25 cellular contexts compared by ENCODE assay signal in the genomic region with DNA sequence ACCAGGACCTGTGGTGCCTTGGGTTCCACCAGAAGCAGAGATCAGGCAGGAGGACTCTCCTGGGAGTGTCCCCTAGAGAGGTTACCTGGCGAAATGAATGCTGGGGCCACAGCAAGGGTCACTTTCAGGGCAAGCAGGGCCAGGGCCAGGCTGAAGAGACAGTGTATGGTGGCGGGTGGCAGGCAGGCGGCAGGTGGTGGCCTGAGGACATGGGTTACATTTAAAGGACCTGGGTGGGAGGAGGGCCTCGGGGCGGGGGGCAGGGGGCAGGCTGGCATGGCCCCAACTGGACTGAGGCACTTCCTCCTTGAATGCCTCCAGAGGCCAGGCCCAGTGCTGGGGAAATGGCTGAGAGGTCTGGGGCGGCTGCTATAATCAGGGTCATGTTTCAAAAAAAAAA. TPM values are rescaled to one million over a fixed set of nuclear protein-coding genes. Genes with fewer than 3 reads are reported as not detected.
A peak's percentile ranks its signal among the peaks of the same experiment; 100 is the strongest.
DNase-seq lines count a peak whose midpoint lies in the region; ATAC-seq, FAIRE-seq and TF ChIP-seq lines count a peak whose summit lies in the region.
"Had no signal": no experiment of that assay in that cellular context is flagged by ENCODE, and none has a peak within 500 bp of the region (broad histone marks: within the 10 kb centered on the region; RNA-seq: fewer than 3 reads in every experiment).

No MANE protein-coding gene starts in this region.

- H4K20me1 ChIP-seq in HepG2 (ENCODE audit: insufficient read depth, low read length), result no peaks in the 10 kb centered on the region

- ATAC-seq in HepG2, result peak; percentile 25; the same call in 2 of the 3 replicates
- ATAC-seq in right lobe of liver, result no peak
- no peak for ATAC-seq in HG02884 (IDR thresholded peaks at IDR 0.05; ENCODE audit: unreplicated experiment)
- ATAC-seq: CD8-positive, alpha-beta T cell; GM12878 had no signal

- H3K36me3 ChIP-seq in HepG2 (replicated peaks in 1 of 2; ENCODE audit: control insufficient read depth in 1 of 2, insufficient read depth in 2 of 2, low read length in 2 of 2) (no peaks in the 10 kb centered on the region), right lobe of liver (no peaks in the 10 kb centered on the region)
- H3K36me3 ChIP-seq: HAP-1 had no signal

- no peak overlapping the region for H3K4me2 ChIP-seq in HepG2 (ENCODE audit: low read depth, low read length)

- no peaks in the 10 kb centered on the region for H3K9me3 ChIP-seq in HepG2 (ENCODE audit: low read length)
- no peaks in the 10 kb centered on the region for H3K9me3 ChIP-seq in right lobe of liver
- H3K9me3 ChIP-seq: HAP-1 had no signal

- no peak for TF ChIP-seq CTCF in HepG2 (CRISPR knock-in tag; IDR thresholded peaks at IDR 0.05)
- TF ChIP-seq CTCF in right lobe of liver (IDR thresholded peaks at IDR 0.05), result no peak

- DNase-seq in HepG2 (ENCODE audit: low spot score) (no peak), right lobe of liver (no peak), D341Med (ENCODE audit: low spot score) (peak; percentile 13), posterior vena cava (ENCODE audit: low spot score) (peak; percentile 57), HPDE6-E6E7 (ENCODE audit: extremely low spot score) (no peak)
- DNase-seq in stimulated activated CD4-positive, alpha-beta T cell treated with anti-CD3 and anti-CD28 coated beads, Interleukin-12 subunit alpha, Interleukin-12 subunit beta, amount 100 ng/mL, for 4 hours, result no peak
- DNase-seq: ACHN; Calu3; CD8-positive, alpha-beta T cell; DMS 273 treated with DMSO at 0.1 percent for 48 hours; DMS53; DND-41; EL; IMR-90; KBM-7 had no signal

- H3K27ac Mint-ChIP-seq in dendritic cell treated with granulocyte-macrophage colony-stimulating factor and Interleukin-4, amounts not matched to agents 40 ng/mL and 50 ng/mL, for 4 days, result peak overlapping the region; percentile 56
- H3K27ac Mint-ChIP-seq: CD8-positive, alpha-beta T cell had no signal

- intact Hi-C loops in HepG2 (cut with micrococcal nuclease; ENCODE audit: unreplicated experiment) (no loop called here), right lobe of liver (cut with DNase I) (no loop called here), posterior vena cava (cut with DNase I) (no loop called here)
- intact Hi-C loops in dendritic cell treated with granulocyte-macrophage colony-stimulating factor and Interleukin-4, amounts not matched to agents 40 ng/mL and 50 ng/mL, for 4 days (cut with micrococcal nuclease), result no loop called here

- WGBS in HepG2 (ENCODE audit: low lambda C conversion rate), result 20% methylated on average over 6 of the region's 6 CpGs
- WGBS in right lobe of liver (ENCODE audit: insufficient coverage, low coverage, low lambda C conversion rate, missing lambda C conversion rate), result 93% methylated on average over 3 of the region's 6 CpGs

- H3K9ac ChIP-seq in HepG2 (ENCODE audit: insufficient read depth, low read depth, low read length), result no peak overlapping the region

- TF ChIP-seq POLR2A in HepG2 (IDR thresholded peaks at IDR 0.05; ENCODE audit: insufficient read depth in 1 of 2, low read depth in 2 of 2, low read length in 2 of 2), result no peak
- no peak for TF ChIP-seq POLR2A in right lobe of liver (IDR thresholded peaks at IDR 0.05)

- POLR2A ChIA-PET in HepG2 (lab: Yijun Ruan, JAX), result no interaction called here

- no peak for TF ChIP-seq RAD21 in HepG2 (CRISPR knock-in tag; IDR thresholded peaks at IDR 0.05)

- in situ Hi-C loops in HepG2 (cut with HindIII; ENCODE audit: extremely low pct_ligation_motif_present, low pct_unique_long_range_greater_than_20kb), result no loop called here

- no peak overlapping the region for H3K27ac ChIP-seq in HepG2 (ENCODE audit: extremely low read length, insufficient read depth, low read length)
- no peak overlapping the region for H3K27ac ChIP-seq in right lobe of liver

- no peak overlapping the region for H3K4me3 ChIP-seq in HepG2 (replicated peaks in 1 of 3; ENCODE audit: insufficient read depth in 1 of 3, low read depth in 2 of 3, low read length in 3 of 3)
- no peak overlapping the region for H3K4me3 ChIP-seq in right lobe of liver
- H3K4me3 ChIP-seq: GM12878, HAP-1 had no signal

- H3K79me2 ChIP-seq in HepG2 (ENCODE audit: insufficient read depth, low read length), result no peaks in the 10 kb centered on the region

- CTCF ChIA-PET in HepG2 (lab: Yijun Ruan, JAX; ENCODE audit: low intra/inter-chr PET ratio, low total read pairs), result no interaction called here

- no peak overlapping the region for H3K4me3 Mint-ChIP-seq in dendritic cell treated with granulocyte-macrophage colony-stimulating factor and Interleukin-4, amounts not matched to agents 40 ng/mL and 50 ng/mL, for 4 days
- H3K4me3 Mint-ChIP-seq: CD8-positive, alpha-beta T cell had no signal

- H3K9me3 Mint-ChIP-seq in dendritic cell treated with granulocyte-macrophage colony-stimulating factor and Interleukin-4, amounts not matched to agents 40 ng/mL and 50 ng/mL, for 4 days, result no peaks in the 10 kb centered on the region
- H3K9me3 Mint-ChIP-seq: CD8-positive, alpha-beta T cell had no signal

- H2AFZ ChIP-seq in HepG2 (ENCODE audit: low read length), result no peak overlapping the region

- H3K4me1 ChIP-seq in HepG2 (ENCODE audit: insufficient read depth, low read length) (peaks cover 13% of the 10 kb centered on the region; the same call in 1 of the 2 replicates), right lobe of liver (no peaks in the 10 kb centered on the region)
- H3K4me1 ChIP-seq: HAP-1 had no signal

- H3K27me3 Mint-ChIP-seq in dendritic cell treated with granulocyte-macrophage colony-stimulating factor and Interleukin-4, amounts not matched to agents 40 ng/mL and 50 ng/mL, for 4 days, result no peaks in the 10 kb centered on the region

- no peaks in the 10 kb centered on the region for H3K36me3 Mint-ChIP-seq in dendritic cell treated with granulocyte-macrophage colony-stimulating factor and Interleukin-4, amounts not matched to agents 40 ng/mL and 50 ng/mL, for 4 days (ENCODE audit: low read depth)
- H3K36me3 Mint-ChIP-seq: CD8-positive, alpha-beta T cell had no signal

- H3K27me3 ChIP-seq in HepG2 (ENCODE audit: control insufficient read depth in 1 of 2, insufficient read depth in 2 of 2, low read length in 2 of 2) (peaks cover 5 to 59% of the 10 kb centered on the region in 2 experiments; a peak in 4 of 5 replicates), right lobe of liver (no peaks in the 10 kb centered on the region)

- no TSS peak for BruUV-seq in HepG2 (replicated peaks; lab: Mats Ljungman, UMichigan)

- peaks cover 6% of the 10 kb centered on the region for H3K4me1 Mint-ChIP-seq in dendritic cell treated with granulocyte-macrophage colony-stimulating factor and Interleukin-4, amounts not matched to agents 40 ng/mL and 50 ng/mL, for 4 days (ENCODE audit: low read depth)

- TF ChIP-seq EP300 in HepG2 (IDR thresholded peaks at IDR 0.05; ENCODE audit: low read depth in 2 of 2, low read length in 2 of 2), result no peak
- no peak for TF ChIP-seq EP300 in HepG2 (CRISPR knock-in tag; IDR thresholded peaks at IDR 0.05; ENCODE audit: borderline replicate concordance)

- no peak for FAIRE-seq in HepG2 (lab: Jason Lieb, UNC)
- FAIRE-seq: A204.1, GM12878, GM19239, H1 had no signal

RNA-seq across cellular contexts. Expression of gene TBRG4, which starts 14.7 kb away (rescaled TPM):
- total RNA-seq in HepG2 (2016; rRNA removed; fragmentation: Illumina TruSeq; extraction: Trizol), result 87.8 and 90.3 TPM in 2 replicates
- 33.6 and 34.9 TPM in 2 replicates for total RNA-seq in HepG2 (2016; cell fraction: cytosol; rRNA removed; fragmentation: Illumina TruSeq; extraction: Trizol; ENCODE audit: low read depth)
- 87.0 and 89.8 TPM in 2 replicates for total RNA-seq in HepG2 (2016; cell fraction: insoluble cytoplasmic fraction; rRNA removed; fragmentation: Illumina TruSeq; extraction: Trizol)
- total RNA-seq in HepG2 (2016; cell fraction: membrane; rRNA removed; fragmentation: Illumina TruSeq; extraction: Trizol), result 33.7 and 38.0 TPM in 2 replicates
- total RNA-seq in HepG2 (2016; cell fraction: nucleus; rRNA removed; fragmentation: Illumina TruSeq; extraction: Trizol), result 82.0 and 84.8 TPM in 2 replicates
- 107 and 122 TPM in 2 replicates for polyA plus RNA-seq in HepG2 (2011; rRNA removed)
- 79.2 and 104 TPM in 2 replicates for polyA plus RNA-seq in HepG2 (2011; cell fraction: cytosol; rRNA removed)
- 370 and 388 TPM in 2 replicates for polyA plus RNA-seq in HepG2 (2011; cell fraction: nucleus; rRNA removed)
- 54.3 and 62.8 TPM in 2 replicates for polyA plus RNA-seq in HepG2 (2012)
- 11.2 and 11.7 TPM in 2 replicates for polyA plus RNA-seq in HepG2 (2016; cell fraction: cytosol; fragmentation: Illumina TruSeq; extraction: Trizol; ENCODE audit: low read depth)
- 71.7 and 72.0 TPM in 2 replicates for polyA plus RNA-seq in HepG2 (2016; cell fraction: insoluble cytoplasmic fraction; fragmentation: Illumina TruSeq; extraction: Trizol; ENCODE audit: low read depth)
- 17.4 and 18.6 TPM in 2 replicates for polyA plus RNA-seq in HepG2 (2016; cell fraction: membrane; fragmentation: Illumina TruSeq; extraction: Trizol; ENCODE audit: low read depth)
- polyA plus RNA-seq in HepG2 (2016; cell fraction: nucleus; fragmentation: Illumina TruSeq; extraction: Trizol; ENCODE audit: insufficient read depth, low read depth), result 105 and 123 TPM in 2 replicates
- 224 and 418 TPM in 2 replicates for polyA minus RNA-seq in HepG2 (2011; rRNA and poly(A)+ RNA removed; ENCODE audit: low replicate concordance)
- 56.5 and 63.0 TPM in 2 replicates for polyA minus RNA-seq in HepG2 (2011; cell fraction: cytosol; rRNA and poly(A)+ RNA removed)
- polyA minus RNA-seq in HepG2 (2011; cell fraction: nucleus; rRNA and poly(A)+ RNA removed), result 193 and 254 TPM in 2 replicates
- total RNA-seq in right lobe of liver, result 10 to 100 TPM; 33.0 to 57.1 (median 41.7) TPM
- 10 to 100 TPM; 32.5 to 35.1 TPM for total RNA-seq in posterior vena cava

RNA-seq across cellular contexts. Expression of gene RAMP3, which starts 31.4 kb away (rescaled TPM):
- total RNA-seq in HepG2 (2016; rRNA removed; fragmentation: Illumina TruSeq; extraction: Trizol) (not detected in 2 replicates), right lobe of liver (10 to 100 TPM in 4 of 6 experiments, 1 to 10 TPM in 2; 3.6 to 25.9 (median 23.4) TPM), posterior vena cava (10 to 100 TPM; 45.5 to 54.1 TPM)
- total RNA-seq in HepG2 (2016; cell fraction: cytosol; rRNA removed; fragmentation: Illumina TruSeq; extraction: Trizol; ENCODE audit: low read depth), result not detected in 2 replicates
- not detected in 2 replicates for total RNA-seq in HepG2 (2016; cell fraction: insoluble cytoplasmic fraction; rRNA removed; fragmentation: Illumina TruSeq; extraction: Trizol)
- not detected in 2 replicates for total RNA-seq in HepG2 (2016; cell fraction: membrane; rRNA removed; fragmentation: Illumina TruSeq; extraction: Trizol)
- not detected in 2 replicates for total RNA-seq in HepG2 (2016; cell fraction: nucleus; rRNA removed; fragmentation: Illumina TruSeq; extraction: Trizol)
- not detected in 2 replicates for polyA plus RNA-seq in HepG2 (2011; rRNA removed)
- not detected in 2 replicates for polyA plus RNA-seq in HepG2 (2011; cell fraction: cytosol; rRNA removed)
- polyA plus RNA-seq in HepG2 (2011; cell fraction: nucleus; rRNA removed), result not detected in 2 replicates
- not detected in 2 replicates for polyA plus RNA-seq in HepG2 (2012)
- polyA plus RNA-seq in HepG2 (2016; cell fraction: cytosol; fragmentation: Illumina TruSeq; extraction: Trizol; ENCODE audit: low read depth), result not detected in 2 replicates
- not detected in 2 replicates for polyA plus RNA-seq in HepG2 (2016; cell fraction: insoluble cytoplasmic fraction; fragmentation: Illumina TruSeq; extraction: Trizol; ENCODE audit: low read depth)
- polyA plus RNA-seq in HepG2 (2016; cell fraction: membrane; fragmentation: Illumina TruSeq; extraction: Trizol; ENCODE audit: low read depth), result not detected in 2 replicates
- polyA plus RNA-seq in HepG2 (2016; cell fraction: nucleus; fragmentation: Illumina TruSeq; extraction: Trizol; ENCODE audit: insufficient read depth, low read depth), result not detected in 2 replicates
- not detected in 2 replicates for polyA minus RNA-seq in HepG2 (2011; rRNA and poly(A)+ RNA removed; ENCODE audit: low replicate concordance)
- not detected in 2 replicates for polyA minus RNA-seq in HepG2 (2011; cell fraction: cytosol; rRNA and poly(A)+ RNA removed)
- polyA minus RNA-seq in HepG2 (2011; cell fraction: nucleus; rRNA and poly(A)+ RNA removed), result not detected in 2 replicates
- total RNA-seq: Calu3; CD8-positive, alpha-beta T cell; G401; GM12878; HT1080; IMR-90 had no signal
- polyA plus RNA-seq: BJ, GM12878, IMR-90 had no signal

RNA-seq across cellular contexts. Expression of gene NACAD, which starts 37.4 kb away (rescaled TPM):
- 0.08 TPM in 1 of 2 replicates, not detected in the other for total RNA-seq in HepG2 (2016; rRNA removed; fragmentation: Illumina TruSeq; extraction: Trizol)
- total RNA-seq in HepG2 (2016; cell fraction: cytosol; rRNA removed; fragmentation: Illumina TruSeq; extraction: Trizol; ENCODE audit: low read depth), result not detected in 2 replicates
- 0.02 and 0.07 TPM in 2 replicates for total RNA-seq in HepG2 (2016; cell fraction: insoluble cytoplasmic fraction; rRNA removed; fragmentation: Illumina TruSeq; extraction: Trizol)
- not detected in 2 replicates for total RNA-seq in HepG2 (2016; cell fraction: membrane; rRNA removed; fragmentation: Illumina TruSeq; extraction: Trizol)
- total RNA-seq in HepG2 (2016; cell fraction: nucleus; rRNA removed; fragmentation: Illumina TruSeq; extraction: Trizol), result not detected in 2 replicates
- polyA plus RNA-seq in HepG2 (2011; rRNA removed), result 0.04 and 0.07 TPM in 2 replicates
- polyA plus RNA-seq in HepG2 (2011; cell fraction: cytosol; rRNA removed), result 0.04 and 0.06 TPM in 2 replicates
- 0.45 and 0.54 TPM in 2 replicates for polyA plus RNA-seq in HepG2 (2011; cell fraction: nucleus; rRNA removed)
- polyA plus RNA-seq in HepG2 (2012), result 0.54 and 0.63 TPM in 2 replicates
- not detected in 2 replicates for polyA plus RNA-seq in HepG2 (2016; cell fraction: cytosol; fragmentation: Illumina TruSeq; extraction: Trizol; ENCODE audit: low read depth)
- polyA plus RNA-seq in HepG2 (2016; cell fraction: insoluble cytoplasmic fraction; fragmentation: Illumina TruSeq; extraction: Trizol; ENCODE audit: low read depth), result 0.08 TPM in 1 of 2 replicates, not detected in the other
- not detected in 2 replicates for polyA plus RNA-seq in HepG2 (2016; cell fraction: membrane; fragmentation: Illumina TruSeq; extraction: Trizol; ENCODE audit: low read depth)
- 0.15 and 0.89 TPM in 2 replicates for polyA plus RNA-seq in HepG2 (2016; cell fraction: nucleus; fragmentation: Illumina TruSeq; extraction: Trizol; ENCODE audit: insufficient read depth, low read depth)
- 0.05 TPM in 1 of 2 replicates, not detected in the other for polyA minus RNA-seq in HepG2 (2011; rRNA and poly(A)+ RNA removed; ENCODE audit: low replicate concordance)
- polyA minus RNA-seq in HepG2 (2011; cell fraction: cytosol; rRNA and poly(A)+ RNA removed), result 0.09 and 0.20 TPM in 2 replicates
- 0.13 and 0.25 TPM in 2 replicates for polyA minus RNA-seq in HepG2 (2011; cell fraction: nucleus; rRNA and poly(A)+ RNA removed)
- total RNA-seq in right lobe of liver, result under 1 TPM in 5 of 6 experiments, not detected in 1; 0.09 to 0.42 (median 0.12) TPM
- 10 to 100 TPM in 1 of 2 donors, 1 to 10 TPM in 1; 8.5 to 10.4 TPM for total RNA-seq in posterior vena cava
- total RNA-seq: G401, GM12878 had no signal
- polyA plus RNA-seq: GM12878 had no signal

Comparison
In these comparisons a context has a peak if more than half of its experiments do, and no peak if none do; other contexts are left out.
1. RNA of gene RAMP3, which starts 31.4 kb away (total RNA-seq): 45.5 to 54.1 TPM in posterior vena cava and 3.6 to 25.9 TPM in right lobe of liver; not detected in HepG2; every median in the first group is over 4 times any median in the second.
2. DNase-seq: peak in D341Med (single experiment) and posterior vena cava (single experiment); none in HepG2 (single experiment), right lobe of liver (0 of 3), HPDE6-E6E7 (single experiment) and stimulated activated CD4-positive, alpha-beta T cell treated with anti-CD3 and anti-CD28 coated beads, Interleukin-12 subunit alpha, Interleukin-12 subunit beta, amount 100 ng/mL, for 4 hours (single experiment).
3. RNA of gene NACAD, which starts 37.4 kb away (total RNA-seq): 8.5 to 10.4 TPM in posterior vena cava; 0.09 to 0.42 TPM in right lobe of liver and 0.02 to 0.08 TPM in HepG2; every median in the first group is over 4 times any median in the second.